ENCODE assay signal across 15 cellular contexts in the genomic region with DNA sequence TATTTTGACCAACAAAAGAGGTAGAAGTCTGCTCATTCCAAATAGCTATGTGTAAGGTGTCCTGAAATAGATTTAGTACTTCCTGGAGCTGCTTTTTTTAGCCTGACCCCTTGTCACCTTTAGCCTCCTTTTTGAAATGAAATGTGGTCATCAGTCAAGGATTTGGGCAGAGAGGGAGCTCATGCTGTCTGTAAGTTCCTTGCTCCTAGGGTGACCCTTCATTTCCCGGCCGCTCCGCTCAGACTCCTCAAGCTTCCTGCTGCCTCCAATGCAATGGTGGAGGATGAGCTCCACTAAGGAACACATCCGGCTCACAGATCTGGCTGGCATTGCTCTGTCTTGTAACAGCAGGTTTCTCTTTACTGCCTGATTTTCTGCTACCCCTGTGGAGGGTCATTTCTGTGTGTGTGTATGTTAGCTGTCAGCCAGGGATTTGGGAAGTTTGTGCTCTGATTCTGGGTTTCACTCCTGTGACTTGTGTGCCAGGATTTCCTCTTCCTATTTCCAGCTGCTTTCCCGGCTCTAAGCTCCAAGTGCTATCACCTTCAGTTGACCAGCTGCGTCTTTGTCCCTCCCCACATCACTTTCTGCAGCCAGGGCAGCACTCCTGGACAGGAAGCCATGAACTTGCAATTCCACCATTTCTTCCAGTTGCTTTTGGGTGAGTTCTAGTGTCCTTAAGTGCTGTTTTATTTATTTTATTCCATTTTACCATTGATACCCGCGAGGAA.
DNase-seq lines count a peak whose midpoint lies in the region; ATAC-seq and TF ChIP-seq lines count a peak whose summit lies in the region.
"Had no signal": no experiment of that assay in that cellular context is flagged by ENCODE, and none has a peak within 500 bp of the region (broad histone marks: within the 10 kb centered on the region; RNA-seq: fewer than 3 reads in every experiment).

No MANE protein-coding gene starts in this region.

- H3K27me3 ChIP-seq in BLaER1: no peaks in the 10 kb centered on the region
- H3K27me3 ChIP-seq: BLaER1 treated with 17β-estradiol and CSF1 and Interleukin-3, amounts not matched to agents 10 nM and 100 nM had no signal

- TF ChIP-seq CTCF in nephron progenitor cell (IDR thresholded peaks at IDR 0.05): no peak

- H4K20me1 ChIP-seq in BLaER1: no peaks in the 10 kb centered on the region
- H4K20me1 ChIP-seq: BLaER1 treated with 17β-estradiol and CSF1 and Interleukin-3, amounts not matched to agents 10 nM and 100 nM had no signal

- intact Hi-C loops in left cardiac atrium (cut with DNase I): no loop called here

- peaks cover 52% of the 10 kb centered on the region for H3K4me1 Mint-ChIP-seq in nephron progenitor cell

- no peaks in the 10 kb centered on the region for H3K36me3 Mint-ChIP-seq in nephron progenitor cell (ENCODE audit: low read depth)
- H3K36me3 Mint-ChIP-seq: CD8-positive, alpha-beta T cell had no signal

- H3K9me3 ChIP-seq in BLaER1: no peaks in the 10 kb centered on the region
- H3K9me3 ChIP-seq: BLaER1 treated with 17β-estradiol and CSF1 and Interleukin-3, amounts not matched to agents 10 nM and 100 nM had no signal

- peak overlapping the region; percentile 22; the same call in 1 of the 2 replicates for H3K4me2 ChIP-seq in BLaER1

- ATAC-seq in left cardiac atrium: peak; percentile 54 to 55
- ATAC-seq: CD8-positive, alpha-beta T cell had no signal

- H3K4me3 ChIP-seq in BLaER1: no peak overlapping the region
- H3K4me3 ChIP-seq: BLaER1 treated with 17β-estradiol and CSF1 and Interleukin-3, amounts not matched to agents 10 nM and 100 nM had no signal

- H3K4me3 Mint-ChIP-seq in nephron progenitor cell: peak overlapping the region; percentile 60
- H3K4me3 Mint-ChIP-seq: CD8-positive, alpha-beta T cell; HFFc6 had no signal

- peaks cover 6% of the 10 kb centered on the region for H3K9me3 Mint-ChIP-seq in nephron progenitor cell

- DNase-seq in RPMI8226: peak; percentile 18
- no peak for DNase-seq in left cardiac atrium
- DNase-seq in nephron progenitor cell: peak; percentile 28
- no peak for DNase-seq in GM19238 (ENCODE audit: insufficient read length, low spot score)
- DNase-seq in NCI-H226: no peak
- DNase-seq in HUDEP-2 (lab: John Stamatoyannopoulos, UW; ENCODE audit: unreplicated experiment in 76 of 76): no peak
- DNase-seq: CD8-positive, alpha-beta T cell; H7; HFFc6; KG1; NCI-H1105 treated with DMSO at 0.1 percent for 48 hours; NCI-H1694 treated with DMSO at 0.1 percent for 48 hours; NCI-H510A treated with DMSO at 0.1 percent for 48 hours had no signal

- peaks cover 7% of the 10 kb centered on the region; the same call in 1 of the 2 replicates for H3K4me1 ChIP-seq in BLaER1

- H3K9ac ChIP-seq in BLaER1: no peak overlapping the region
- H3K9ac ChIP-seq: BLaER1 treated with 17β-estradiol and CSF1 and Interleukin-3, amounts not matched to agents 10 nM and 100 nM had no signal

- H3K36me3 ChIP-seq in BLaER1: no peaks in the 10 kb centered on the region
- H3K36me3 ChIP-seq: BLaER1 treated with 17β-estradiol and CSF1 and Interleukin-3, amounts not matched to agents 10 nM and 100 nM had no signal

- no peak overlapping the region for H3K27ac ChIP-seq in BLaER1
- H3K27ac ChIP-seq: BLaER1 treated with 17β-estradiol and CSF1 and Interleukin-3, amounts not matched to agents 10 nM and 100 nM had no signal

- H3K27me3 Mint-ChIP-seq in nephron progenitor cell (ENCODE audit: low read depth, poor library complexity): peaks cover 3% of the 10 kb centered on the region

- peak overlapping the region; percentile 85 for H3K27ac Mint-ChIP-seq in nephron progenitor cell
- H3K27ac Mint-ChIP-seq: CD8-positive, alpha-beta T cell; HFFc6 had no signal

Comparison
In these comparisons a context has a peak if more than half of its experiments do, and no peak if none do; other contexts are left out.
1. DNase-seq: peak in RPMI8226 (single experiment) and nephron progenitor cell (single experiment); none in left cardiac atrium (single experiment), GM19238 (single experiment), NCI-H226 (single experiment) and HUDEP-2 (0 of 76).